In genomic region chr1:232876506-232877360, GRCh38 we compare ENCODE assay signal across 18 cellular contexts.
DNase-seq lines count a peak whose midpoint lies in the region; ATAC-seq and TF ChIP-seq lines count a peak whose summit lies in the region.
"Had no signal": no experiment of that assay in that cellular context is flagged by ENCODE, and none has a peak within 500 bp of the region (broad histone marks: within the 10 kb centered on the region; RNA-seq: fewer than 3 reads in every experiment).

No MANE protein-coding gene starts in this region.

- H3K36me3 ChIP-seq in MM.1S (replicated peaks; ENCODE audit: insufficient read depth, low read length) = no peaks in the 10 kb centered on the region

- no peak overlapping the region for H3K4me3 ChIP-seq in MM.1S (ENCODE audit: low read length)
- H3K4me3 ChIP-seq: GM23338 had no signal

- no peak for TF ChIP-seq CTCF in MM.1S (IDR thresholded peaks at IDR 0.05; ENCODE audit: low read length)
- no peak for TF ChIP-seq CTCF in osteocyte (IDR thresholded peaks at IDR 0.05)

- H3K27me3 ChIP-seq in MM.1S (replicated peaks; ENCODE audit: insufficient read depth, low read length) = no peaks in the 10 kb centered on the region

- H3K9me3 Mint-ChIP-seq in activated T-cell treated with anti-CD3 and anti-CD28 coated beads, Interleukin-2, amount 50 U/mL, for 4 hours = no peaks in the 10 kb centered on the region
- H3K9me3 Mint-ChIP-seq in osteocyte (ENCODE audit: unreplicated experiment) = no peaks in the 10 kb centered on the region
- H3K9me3 Mint-ChIP-seq: CD4-positive, alpha-beta T cell; GM23338 had no signal

- peaks cover 3% of the 10 kb centered on the region; the same call in 1 of the 2 replicates for H3F3A ChIP-seq in MM.1S (ENCODE audit: insufficient read depth, low read length)

- ATAC-seq in activated T-cell treated with anti-CD3 and anti-CD28 coated beads, Interleukin-2, amount 50 U/mL, for 4 hours = peak; percentile 41 to 58
- ATAC-seq in T-helper 17 cell = no peak
- no peak for ATAC-seq in GM18861 (IDR thresholded peaks at IDR 0.05; ENCODE audit: unreplicated experiment)
- ATAC-seq: GM23338 had no signal

- DNase-seq in activated T-cell treated with anti-CD3 and anti-CD28 coated beads, Interleukin-2, amount 50 U/mL, for 4 hours = no peak
- no peak for DNase-seq in activated T-cell treated with anti-CD3 and anti-CD28 coated beads for 4 hours
- peak; percentile 63 for DNase-seq in MM.1S
- no peak for DNase-seq in T-helper 17 cell
- DNase-seq in osteocyte (ENCODE audit: extremely low spot score, unreplicated experiment) = peak; percentile 40
- DNase-seq in NCI-H524 (lab: John Stamatoyannopoulos, UW) = no peak
- DNase-seq: CD4-positive, alpha-beta T cell; DMS79 treated with DMSO at 0.1 percent for 48 hours; NCI-H1048; NCI-H146; NCI-H2081 treated with DMSO at 0.1 percent for 48 hours; NCI-H524 treated with DMSO at 0.1 percent for 48 hours; NK-92 treated with Interleukin-12 subunit alpha and Interleukin-12 subunit beta, amount 100 ng/mL, for 24 hours; OCI-M1 had no signal

- no peaks in the 10 kb centered on the region for H3K79me2 ChIP-seq in MM.1S (ENCODE audit: low read length)

- peaks cover 5% of the 10 kb centered on the region for H3K4me1 Mint-ChIP-seq in activated T-cell treated with anti-CD3 and anti-CD28 coated beads, Interleukin-2, amount 50 U/mL, for 4 hours (ENCODE audit: low read depth)
- H3K4me1 Mint-ChIP-seq in T-helper 17 cell (peaks cover 4% of the 10 kb centered on the region), osteocyte (ENCODE audit: unreplicated experiment) (peaks cover 11% of the 10 kb centered on the region)
- H3K4me1 Mint-ChIP-seq: B cell, GM23338 had no signal

- no peak overlapping the region for H2AFZ ChIP-seq in MM.1S (ENCODE audit: low read length)
- H2AFZ ChIP-seq: GM23338 had no signal

- no peaks in the 10 kb centered on the region for H4K20me1 ChIP-seq in MM.1S (ENCODE audit: insufficient read depth, low read length)

- H3K9ac ChIP-seq in MM.1S (ENCODE audit: low read length) = no peak overlapping the region

- H3K27me3 Mint-ChIP-seq in activated T-cell treated with anti-CD3 and anti-CD28 coated beads, Interleukin-2, amount 50 U/mL, for 4 hours (ENCODE audit: low read depth) = peaks cover 2% of the 10 kb centered on the region
- no peaks in the 10 kb centered on the region for H3K27me3 Mint-ChIP-seq in T-helper 17 cell
- peaks cover 17% of the 10 kb centered on the region for H3K27me3 Mint-ChIP-seq in osteocyte (ENCODE audit: unreplicated experiment)
- H3K27me3 Mint-ChIP-seq: CD4-positive, alpha-beta T cell had no signal

- no peaks in the 10 kb centered on the region for H3K36me3 Mint-ChIP-seq in activated T-cell treated with anti-CD3 and anti-CD28 coated beads, Interleukin-2, amount 50 U/mL, for 4 hours (ENCODE audit: insufficient read depth)
- H3K36me3 Mint-ChIP-seq in T-helper 17 cell (ENCODE audit: low read depth) (no peaks in the 10 kb centered on the region), osteocyte (ENCODE audit: unreplicated experiment) (no peaks in the 10 kb centered on the region)

- peaks cover 9% of the 10 kb centered on the region for H3K4me1 ChIP-seq in MM.1S (ENCODE audit: low read length)

- H3K9me2 ChIP-seq in MM.1S (replicated peaks; ENCODE audit: insufficient read depth, low read length) = no peaks in the 10 kb centered on the region

- H3K4me3 Mint-ChIP-seq in activated T-cell treated with anti-CD3 and anti-CD28 coated beads, Interleukin-2, amount 50 U/mL, for 4 hours = no peak overlapping the region
- H3K4me3 Mint-ChIP-seq in T-helper 17 cell (peak overlapping the region; percentile 47), osteocyte (ENCODE audit: unreplicated experiment) (no peak overlapping the region)
- H3K4me3 Mint-ChIP-seq: B cell; CD4-positive, alpha-beta T cell; GM23338 had no signal

- peak overlapping the region; percentile 34 for H3K4me2 ChIP-seq in MM.1S (ENCODE audit: low read depth, low read length)
- H3K4me2 ChIP-seq: GM23338 had no signal

- no peaks in the 10 kb centered on the region for H3K9me3 ChIP-seq in MM.1S (replicated peaks; ENCODE audit: insufficient read depth, low read length)
- no peaks in the 10 kb centered on the region for H3K9me3 ChIP-seq in T-helper 17 cell (ENCODE audit: control insufficient read depth, low read length, poor library complexity, severe bottlenecking)

- peak overlapping the region; percentile 3; the same call in 1 of the 2 replicates for H3K27ac ChIP-seq in MM.1S (ENCODE audit: low read length)
- H3K27ac ChIP-seq: HL-60 had no signal

- H3K27ac Mint-ChIP-seq in T-helper 17 cell (no peak overlapping the region), osteocyte (ENCODE audit: unreplicated experiment) (no peak overlapping the region)
- H3K27ac Mint-ChIP-seq: B cell; CD4-positive, alpha-beta T cell; GM23338 had no signal

Comparison
In these comparisons a context has a peak if more than half of its experiments do, and no peak if none do; other contexts are left out.
1. ATAC-seq: peak in activated T-cell treated with anti-CD3 and anti-CD28 coated beads, Interleukin-2, amount 50 U/mL, for 4 hours (2 of 2); none in T-helper 17 cell (single experiment) and GM18861 (single experiment).
2. DNase-seq: peak in MM.1S (single experiment) and osteocyte (single experiment); none in activated T-cell treated with anti-CD3 and anti-CD28 coated beads, Interleukin-2, amount 50 U/mL, for 4 hours (single experiment), activated T-cell treated with anti-CD3 and anti-CD28 coated beads for 4 hours (single experiment), T-helper 17 cell (0 of 3) and NCI-H524 (0 of 2).